9 cellular contexts compared by ENCODE assay signal in the genomic region with DNA sequence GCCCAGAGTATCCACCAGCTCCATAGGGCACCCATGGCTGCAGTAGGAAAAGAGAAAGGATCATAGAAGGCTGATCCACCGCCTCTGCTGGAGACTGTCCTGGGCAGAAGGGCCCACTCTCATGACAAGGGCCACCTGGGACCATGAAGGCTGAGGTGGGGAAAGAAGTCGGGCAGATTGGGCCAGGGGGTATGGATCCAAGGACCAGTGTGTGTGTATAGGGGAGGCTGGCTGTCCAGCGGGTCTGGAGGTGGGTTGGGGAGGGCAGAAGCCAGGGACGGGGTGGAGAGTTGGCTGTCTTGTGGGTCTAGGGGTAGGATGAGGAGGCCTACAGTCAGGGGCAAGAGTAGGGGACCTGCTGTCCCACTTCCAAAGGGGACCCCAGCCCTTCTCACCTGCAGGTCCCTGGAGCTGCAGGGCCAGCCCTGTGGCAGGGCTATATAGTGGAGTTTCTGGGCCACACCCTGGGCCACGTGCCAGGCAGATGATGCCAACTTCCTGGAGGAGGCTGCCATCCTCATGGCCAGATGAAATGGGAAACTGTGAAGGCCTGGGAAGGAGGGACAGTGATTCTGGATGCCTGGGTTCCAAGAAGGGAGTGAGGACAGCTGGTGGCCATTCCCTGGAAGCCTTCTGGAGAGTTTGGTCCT. TPM values are rescaled to one million over a fixed set of nuclear protein-coding genes. Genes with fewer than 3 reads are reported as not detected.
A peak's percentile ranks its signal among the peaks of the same experiment; 100 is the strongest.
DNase-seq lines count a peak whose midpoint lies in the region; ATAC-seq and TF ChIP-seq lines count a peak whose summit lies in the region.
"Had no signal": no experiment of that assay in that cellular context is flagged by ENCODE, and none has a peak within 500 bp of the region (broad histone marks: within the 10 kb centered on the region; RNA-seq: fewer than 3 reads in every experiment).

A gene (minus strand): TSS at position 51 of the 650 bp plus-strand sequence.

- peaks cover 38% of the 10 kb centered on the region for H3K4me1 ChIP-seq in BLaER1

- TF ChIP-seq CTCF in omental fat pad (IDR thresholded peaks at IDR 0.05) (no peak), mesothelial cell of epicardium (IDR thresholded peaks at IDR 0.05; ENCODE audit: unreplicated experiment) (no peak)

- H3K27me3 ChIP-seq in BLaER1 (no peaks in the 10 kb centered on the region), MG63 (peaks cover 9% of the 10 kb centered on the region)

- no peak within 1 kb of the TSS for H3K9ac ChIP-seq in BLaER1

- DNase-seq in MG63 (peak; percentile 34), omental fat pad (ENCODE audit: low spot score) (no peak), putamen (ENCODE audit: low spot score) (no peak), mesothelial cell of epicardium (ENCODE audit: low spot score in 2 of 2, unreplicated experiment in 2 of 2) (no peak)
- no peak for DNase-seq in central memory CD8-positive, alpha-beta T cell (ENCODE audit: low spot score in 2 of 2)
- DNase-seq in stimulated activated CD4-positive, alpha-beta T cell treated with anti-CD3 and anti-CD28 coated beads, Interleukin-2, amount 100 ng/mL, for 48 hours: no peak
- DNase-seq: anterior cingulate cortex had no signal

- H3K9me3 Mint-ChIP-seq in central memory CD8-positive, alpha-beta T cell: no peaks in the 10 kb centered on the region
- peaks cover 19% of the 10 kb centered on the region for H3K9me3 Mint-ChIP-seq in mesothelial cell of epicardium

- H3K4me3 ChIP-seq in BLaER1: no peak within 1 kb of the TSS
- no peak within 1 kb of the TSS for H3K4me3 ChIP-seq in MG63

- H3K27ac Mint-ChIP-seq in central memory CD8-positive, alpha-beta T cell (ENCODE audit: low read depth): peak within 1 kb of the TSS; percentile 87
- H3K27ac Mint-ChIP-seq in mesothelial cell of epicardium: no peak within 1 kb of the TSS

- H3K36me3 ChIP-seq in BLaER1: no peaks in the 10 kb centered on the region
- H3K36me3 ChIP-seq in MG63: no peaks in the 10 kb centered on the region

- H3K4me2 ChIP-seq in BLaER1: peak within 1 kb of the TSS; percentile 53

- no peaks in the 10 kb centered on the region for H4K20me1 ChIP-seq in BLaER1

- peaks cover 4% of the 10 kb centered on the region for H3K9me3 ChIP-seq in BLaER1
- H3K9me3 ChIP-seq in MG63: peaks cover 4% of the 10 kb centered on the region; the same call in 1 of the 2 replicates

- ATAC-seq in central memory CD8-positive, alpha-beta T cell (replicated peaks; ENCODE audit: extremely low read depth, poor library complexity, severe bottlenecking): no peak
- no peak for ATAC-seq in omental fat pad (ENCODE audit: low FRiP score)
- no peak for ATAC-seq in GM18498 (IDR thresholded peaks at IDR 0.05; ENCODE audit: unreplicated experiment)

- H3K27ac ChIP-seq in BLaER1: no peak within 1 kb of the TSS

- H3K36me3 Mint-ChIP-seq in central memory CD8-positive, alpha-beta T cell (ENCODE audit: insufficient read depth): peaks cover 4% of the 10 kb centered on the region
- peaks cover under 1% of the 10 kb centered on the region for H3K36me3 Mint-ChIP-seq in mesothelial cell of epicardium

- no peaks in the 10 kb centered on the region for H3K27me3 Mint-ChIP-seq in central memory CD8-positive, alpha-beta T cell
- H3K27me3 Mint-ChIP-seq in mesothelial cell of epicardium (ENCODE audit: low read depth): no peaks in the 10 kb centered on the region

- H3K4me1 Mint-ChIP-seq in central memory CD8-positive, alpha-beta T cell: peaks cover 45% of the 10 kb centered on the region
- H3K4me1 Mint-ChIP-seq in mesothelial cell of epicardium: peaks cover 4% of the 10 kb centered on the region

- peak within 1 kb of the TSS; percentile 36 for H3K4me3 Mint-ChIP-seq in central memory CD8-positive, alpha-beta T cell
- no peak within 1 kb of the TSS for H3K4me3 Mint-ChIP-seq in mesothelial cell of epicardium

RNA-seq across cellular contexts. Expression of the gene that starts here (rescaled TPM):
- total RNA-seq in MG63 (2014; rRNA removed; shearing (Covaris generic); ENCODE audit: low replicate concordance): 1.4 TPM in 1 of 2 replicates, not detected in the other
- total RNA-seq in omental fat pad: 100 to 1,000 TPM in 1 of 4 donors, 10 to 100 TPM in 3; 12.5 to 197 (median 29.3) TPM
- total RNA-seq in mesothelial cell of epicardium: 1.7 to 2.5 TPM (median 2.3 TPM) in 3 replicates
